12 cellular contexts compared by ENCODE assay signal in the genomic region with DNA sequence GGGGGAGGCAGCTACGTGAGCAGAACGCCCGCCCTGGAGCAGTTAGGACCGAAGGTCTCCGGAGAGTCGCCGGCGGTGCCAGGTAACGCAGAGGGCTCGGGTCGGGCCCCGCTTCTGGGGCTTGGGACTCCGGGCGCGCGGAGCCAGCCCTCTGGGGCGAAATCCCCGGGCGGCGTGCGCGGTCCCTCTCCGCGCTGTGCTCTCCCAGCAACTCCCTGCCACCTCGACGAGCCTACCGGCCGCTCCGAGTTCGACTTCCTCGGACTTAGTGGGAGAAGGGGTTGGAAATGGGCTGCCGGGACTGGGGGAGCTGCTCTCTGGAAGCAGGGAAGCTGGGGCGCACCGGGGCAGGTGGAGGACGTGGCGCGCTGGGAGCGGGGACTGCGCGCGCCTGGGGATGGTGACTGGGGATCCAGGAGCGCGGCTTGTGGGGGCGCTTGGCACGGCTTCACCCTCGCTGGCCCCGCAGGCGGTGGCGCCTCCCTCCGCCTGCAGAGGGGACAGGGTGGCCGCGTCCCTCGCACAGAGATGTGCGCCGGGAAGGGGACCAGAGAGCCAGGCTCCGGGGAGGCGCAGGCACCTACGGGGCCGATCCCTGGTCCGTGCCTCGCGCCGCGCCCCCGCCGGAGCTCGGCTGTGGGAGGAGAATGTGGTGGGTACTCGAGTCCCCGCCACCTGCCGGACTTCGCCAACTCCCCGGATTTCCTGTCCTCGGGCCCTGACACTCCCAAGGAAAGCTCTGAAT. TPM values are rescaled to one million over a fixed set of nuclear protein-coding genes. Genes with fewer than 3 reads are reported as not detected.
DNase-seq lines count a peak whose midpoint lies in the region; ATAC-seq lines count a peak whose summit lies in the region.
"Had no signal": no experiment of that assay in that cellular context is flagged by ENCODE, and none has a peak within 500 bp of the region (broad histone marks: within the 10 kb centered on the region; RNA-seq: fewer than 3 reads in every experiment).

No MANE protein-coding gene starts in this region.

- H3K27ac ChIP-seq in esophagus (ENCODE audit: low read depth in 2 of 2, low read length in 1 of 2) (no peak overlapping the region), mesodermal cell (ENCODE audit: low read depth, low read length, severe bottlenecking) (no peak overlapping the region)

- WGBS in esophagus, 2 donors: 2 to 3% methylated on average over 58 to 73 of the region's 73 CpGs
- 0 to 1% methylated on average over 38 to 39 of the region's 73 CpGs for WGBS in mesodermal cell (ENCODE audit: insufficient coverage in 2 of 2), 2 experiments

- H3K4me1 Mint-ChIP-seq in stimulated activated naive CD8-positive, alpha-beta T cell treated with anti-CD3 and anti-CD28 coated beads, Interleukin-15, amount 100 ng/mL, for 72 hours: peaks cover 4% of the 10 kb centered on the region

- H3K4me3 ChIP-seq in esophagus (ENCODE audit: low read depth in 1 of 2, low read length in 2 of 2): peak overlapping the region; percentile 0 to 21
- peak overlapping the region; percentile 48 for H3K4me3 ChIP-seq in mesodermal cell (ENCODE audit: extremely low read depth, insufficient read depth, low read length, poor library complexity, severe bottlenecking)

- no peak overlapping the region for H3K27ac Mint-ChIP-seq in stimulated activated naive CD8-positive, alpha-beta T cell treated with anti-CD3 and anti-CD28 coated beads, Interleukin-15, amount 100 ng/mL, for 72 hours
- H3K27ac Mint-ChIP-seq: activated CD4-positive, alpha-beta memory T cell treated with anti-CD3 and anti-CD28 coated beads for 36 hours had no signal

- H3K4me3 Mint-ChIP-seq in stimulated activated naive CD8-positive, alpha-beta T cell treated with anti-CD3 and anti-CD28 coated beads, Interleukin-15, amount 100 ng/mL, for 72 hours: no peak overlapping the region
- H3K4me3 Mint-ChIP-seq: activated CD4-positive, alpha-beta memory T cell treated with anti-CD3 and anti-CD28 coated beads for 36 hours; CD4-positive, alpha-beta memory T cell had no signal

- DNase-seq in stimulated activated naive CD8-positive, alpha-beta T cell treated with anti-CD3 and anti-CD28 coated beads, Interleukin-15, Interleukin-2, amounts not matched to agents 100 U/mL and 50 U/mL, for 24 hours: no peak
- DNase-seq in stimulated activated naive CD8-positive, alpha-beta T cell treated with anti-CD3 and anti-CD28 coated beads, Interleukin-15, amount 100 ng/mL, for 72 hours: no peak
- DNase-seq in A172 (ENCODE audit: low spot score): no peak
- DNase-seq: activated CD4-positive, alpha-beta memory T cell treated with anti-CD3 and anti-CD28 coated beads for 36 hours; CD4-positive, alpha-beta memory T cell; NCI-H1105 treated with DMSO at 0.1 percent for 48 hours had no signal

- H3K27me3 ChIP-seq in esophagus (ENCODE audit: control insufficient read depth in 1 of 2, insufficient read depth in 2 of 2, low read length in 2 of 2): no peaks in the 10 kb centered on the region

- H3K9me3 Mint-ChIP-seq in stimulated activated naive CD8-positive, alpha-beta T cell treated with anti-CD3 and anti-CD28 coated beads, Interleukin-15, amount 100 ng/mL, for 72 hours: no peaks in the 10 kb centered on the region
- H3K9me3 Mint-ChIP-seq: activated CD4-positive, alpha-beta memory T cell treated with anti-CD3 and anti-CD28 coated beads for 36 hours had no signal

- H3K9me3 ChIP-seq in esophagus (ENCODE audit: control insufficient read depth in 2 of 2, insufficient read depth in 1 of 2, low read depth in 1 of 2, low read length in 1 of 2) (no peaks in the 10 kb centered on the region), mesodermal cell (ENCODE audit: control insufficient read depth, low read length) (no peaks in the 10 kb centered on the region)

- peaks cover 44% of the 10 kb centered on the region for H3K27me3 Mint-ChIP-seq in stimulated activated naive CD8-positive, alpha-beta T cell treated with anti-CD3 and anti-CD28 coated beads, Interleukin-15, amount 100 ng/mL, for 72 hours

- H3K36me3 ChIP-seq in esophagus (ENCODE audit: control insufficient read depth in 2 of 2, insufficient read depth in 2 of 2, low read length in 1 of 2): no peaks in the 10 kb centered on the region
- no peaks in the 10 kb centered on the region for H3K36me3 ChIP-seq in mesodermal cell (ENCODE audit: control insufficient read depth, insufficient read depth, low read length)

- ATAC-seq in stimulated activated naive CD8-positive, alpha-beta T cell treated with anti-CD3 and anti-CD28 coated beads, Interleukin-15, Interleukin-2, amounts not matched to agents 100 U/mL and 50 U/mL, for 24 hours: peak; percentile 23
- ATAC-seq in stimulated activated naive CD8-positive, alpha-beta T cell treated with anti-CD3 and anti-CD28 coated beads, Interleukin-15, amount 100 ng/mL, for 72 hours: no peak
- ATAC-seq in GM19023 (IDR thresholded peaks at IDR 0.05; ENCODE audit: unreplicated experiment) (no peak), HG02623 (IDR thresholded peaks at IDR 0.05; ENCODE audit: unreplicated experiment) (no peak), HG02938 (IDR thresholded peaks at IDR 0.05; ENCODE audit: unreplicated experiment) (no peak)

- H3K4me1 ChIP-seq in esophagus (ENCODE audit: control insufficient read depth in 2 of 2, insufficient read depth in 2 of 2, low read length in 1 of 2) (peaks cover 3 to 5% of the 10 kb centered on the region in 2 donors), mesodermal cell (ENCODE audit: control insufficient read depth, insufficient read depth, low read length, poor library complexity, severe bottlenecking) (no peaks in the 10 kb centered on the region)

RNA-seq across cellular contexts. Expression of gene CDH20, which starts 0.7 kb away (rescaled TPM):
- under 1 TPM in 1 of 2 donors, not detected in 1; 0.21 TPM for polyA plus RNA-seq in esophagus
- polyA plus RNA-seq in mesodermal cell (2013, experiment 1 of 2): 0.55 TPM
- 0.66 TPM for polyA plus RNA-seq in mesodermal cell (2013, experiment 2 of 2)
- not detected in 2 replicates for total RNA-seq in A172 (2014; rRNA removed; shearing (Covaris generic))
- total RNA-seq: CD4-positive, alpha-beta memory T cell; glomerular endothelial cell had no signal
- polyA plus RNA-seq: CD4-positive, alpha-beta memory T cell had no signal
